ENCODE assay signal across 25 cellular contexts in the genomic region with DNA sequence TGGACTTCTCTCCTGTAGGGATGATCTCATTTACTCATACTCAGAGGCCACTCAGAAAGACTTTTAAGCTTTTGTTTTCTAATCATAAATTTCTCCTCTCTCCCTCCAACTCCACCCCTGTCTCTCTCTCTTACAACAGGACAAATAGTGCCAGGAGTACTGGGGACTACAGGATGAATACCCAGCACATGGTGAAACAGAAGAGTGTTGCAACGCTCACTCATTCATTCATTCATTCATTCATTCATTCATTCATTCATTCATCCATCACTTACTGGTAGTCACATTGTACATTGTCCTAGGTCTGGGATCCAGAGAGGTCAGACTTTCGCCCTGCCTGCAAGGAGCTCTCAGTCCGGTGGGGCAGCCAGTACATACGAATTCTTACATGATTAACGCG.
A peak's percentile ranks its signal among the peaks of the same experiment; 100 is the strongest.
DNase-seq lines count a peak whose midpoint lies in the region; ATAC-seq, FAIRE-seq and TF ChIP-seq lines count a peak whose summit lies in the region.
"Had no signal": no experiment of that assay in that cellular context is flagged by ENCODE, and none has a peak within 500 bp of the region (broad histone marks: within the 10 kb centered on the region; RNA-seq: fewer than 3 reads in every experiment).

No MANE protein-coding gene starts in this region.

- intact Hi-C loops in cardiac septum (cut with DNase I) (no loop called here), Calu3 (cut with micrococcal nuclease; ENCODE audit: unreplicated experiment) (no loop called here)

- H3K4me3 ChIP-seq in right atrium auricular region (no peak overlapping the region), H1 (ENCODE audit: extremely low read depth in 1 of 4, insufficient read depth in 2 of 4, low read depth in 3 of 4, low read length in 4 of 4) (no peak overlapping the region)
- H3K4me3 ChIP-seq: BLaER1, GM23248 had no signal

- CTCF ChIA-PET in H1 (lab: Charles Lee; ENCODE audit: partially characterized antibody) = interaction anchor here (0.7 to 2.2 kb wide), 8 partner anchors 8 to 142 kb away, joined by 3 to 11 read pairs (median 4); no protein-coding TSS in a partner anchor
- CTCF ChIA-PET in Calu3 (lab: Charles Lee) = no interaction called here

- 0 out of 2 replicates have a peak overlapping the region, but pooled peaks have one; percentile 96 for H2BK12ac ChIP-seq in H1 (ENCODE audit: low read depth, low read length)

- TF ChIP-seq EP300 in H1 (IDR thresholded peaks at IDR 0.05; ENCODE audit: borderline replicate concordance in 1 of 2, low read depth in 2 of 2, low read length in 2 of 2) = no peak

- no peak overlapping the region for H2BK5ac ChIP-seq in H1 (ENCODE audit: low read depth, low read length)

- POLR2A ChIA-PET in H1 (lab: Charles Lee; ENCODE audit: partially characterized antibody) = interaction anchor here (1.3 kb wide), 1 partner anchor 10 kb away, joined by 4 read pairs; no protein-coding TSS in a partner anchor

- H3K4me1 ChIP-seq in right atrium auricular region (no peaks in the 10 kb centered on the region), H1 (replicated peaks in 1 of 4; ENCODE audit: control insufficient read depth in 3 of 4, insufficient read depth in 4 of 4, low read length in 3 of 4) (peaks cover 5 to 22% (median 13%) of the 10 kb centered on the region in 4 experiments)
- H3K4me1 ChIP-seq: BLaER1 had no signal

- H3K18ac ChIP-seq in H1 (ENCODE audit: extremely low read depth, low read length) = no peak overlapping the region

- H3K27me3 ChIP-seq in right atrium auricular region = no peaks in the 10 kb centered on the region
- 0 out of 7 replicates have a peak, but pooled peaks cover 0 to 2% (median 0%) of the 10 kb centered on the region in 4 experiments for H3K27me3 ChIP-seq in H1 (replicated peaks in 1 of 4; ENCODE audit: control insufficient read depth in 3 of 4, extremely low read depth in 1 of 4, insufficient read depth in 3 of 4, low read length in 3 of 4)
- H3K27me3 ChIP-seq: BLaER1 had no signal

- no peak overlapping the region for H3K23ac ChIP-seq in H1 (ENCODE audit: insufficient read length)

- H3K27ac Mint-ChIP-seq in mesothelial cell of epicardium (peak overlapping the region; percentile 96), Calu3 (ENCODE audit: unreplicated experiment) (no peak overlapping the region)
- H3K27ac Mint-ChIP-seq: B cell; CD4-positive, CD25-positive, alpha-beta regulatory T cell; CD8-positive, alpha-beta T cell; HFFc6 had no signal

- no peak overlapping the region for H3K56ac ChIP-seq in H1 (replicated peaks; ENCODE audit: insufficient read length, low read depth, low read length)

- H3K23me2 ChIP-seq in H1 (ENCODE audit: low read depth, low read length) = no peaks in the 10 kb centered on the region

- H3K4me1 Mint-ChIP-seq in mesothelial cell of epicardium (peaks cover 41% of the 10 kb centered on the region), Calu3 (ENCODE audit: low read depth, unreplicated experiment) (peaks cover 13% of the 10 kb centered on the region)
- H3K4me1 Mint-ChIP-seq: B cell; CD4-positive, CD25-positive, alpha-beta regulatory T cell had no signal

- no peak overlapping the region for H2AFZ ChIP-seq in H1 (ENCODE audit: low read length)
- H2AFZ ChIP-seq: GM23248 had no signal

- TF ChIP-seq RAD21 in H1 (IDR thresholded peaks at IDR 0.05 in 1 of 2, conservative IDR thresholded peaks at IDR 0.05 in 1 of 2; ENCODE audit: low read depth in 2 of 2, low read length in 2 of 2) = no peak

- H4K20me1 ChIP-seq in H1 (replicated peaks in 1 of 2; ENCODE audit: control insufficient read depth in 1 of 2, insufficient read depth in 2 of 2, low read length in 2 of 2) = no peaks in the 10 kb centered on the region
- H4K20me1 ChIP-seq: BLaER1 had no signal

- 90% methylated on average over 6 of the region's 6 CpGs; no CpG with 5 or more reads in 1 of the 2 experiments for WGBS in H1 (ENCODE audit: extremely low coverage in 1 of 2, insufficient coverage in 1 of 2, insufficient read length in 1 of 2, insufficient replicate concordance in 2 of 2, low coverage in 1 of 2, low lambda C conversion rate in 2 of 2, missing lambda C conversion rate in 1 of 2), 2 experiments

- no peak overlapping the region for H4K5ac ChIP-seq in H1 (ENCODE audit: insufficient read length, low read depth, low read length)

- H3K36me3 Mint-ChIP-seq in mesothelial cell of epicardium (no peaks in the 10 kb centered on the region), Calu3 (ENCODE audit: insufficient read depth, unreplicated experiment) (no peaks in the 10 kb centered on the region)
- H3K36me3 Mint-ChIP-seq: CD4-positive, CD25-positive, alpha-beta regulatory T cell; CD8-positive, alpha-beta T cell had no signal

- H4K8ac ChIP-seq in H1 (ENCODE audit: extremely low read depth, insufficient read depth, low read length) = no peak overlapping the region

- H3K27ac ChIP-seq in right atrium auricular region = no peak overlapping the region
- no peak overlapping the region for H3K27ac ChIP-seq in H1 (ENCODE audit: low read depth, low read length)
- H3K27ac ChIP-seq: 22Rv1, BLaER1, C4-2B, GM23248 had no signal

- TF ChIP-seq CTCF in right atrium auricular region (IDR thresholded peaks at IDR 0.05) (no peak), H1 (IDR thresholded peaks at IDR 0.05; ENCODE audit: control extremely low read depth in 1 of 3, insufficient read depth in 1 of 3, low read depth in 1 of 3, low read length in 3 of 3) (no peak), mesothelial cell of epicardium (IDR thresholded peaks at IDR 0.05; ENCODE audit: unreplicated experiment) (no peak), Calu3 (IDR thresholded peaks at IDR 0.05; ENCODE audit: unreplicated experiment) (no peak)

- H3K9me3 Mint-ChIP-seq in mesothelial cell of epicardium (no peaks in the 10 kb centered on the region), Calu3 (ENCODE audit: low read depth, unreplicated experiment) (no peaks in the 10 kb centered on the region)
- H3K9me3 Mint-ChIP-seq: CD8-positive, alpha-beta T cell; H9; HFFc6 had no signal

- ATAC-seq in HG02642 (IDR thresholded peaks at IDR 0.05; ENCODE audit: poor library complexity, unreplicated experiment) = no peak
- ATAC-seq: CD8-positive, alpha-beta T cell; HCT116 had no signal

- H3K79me1 ChIP-seq in H1 (ENCODE audit: low read depth, low read length) = no peaks in the 10 kb centered on the region

- peak; percentile 5 for DNase-seq in cardiac septum (ENCODE audit: low spot score)
- DNase-seq in right atrium auricular region (ENCODE audit: low spot score) = no peak
- DNase-seq in H1 (ENCODE audit: low read depth in 1 of 2, low spot score in 2 of 2) = no peak
- no peak for DNase-seq in mesothelial cell of epicardium (ENCODE audit: low spot score in 2 of 2, unreplicated experiment in 2 of 2)
- no peak for DNase-seq in Calu3
- DNase-seq in putamen (ENCODE audit: low spot score) = no peak
- DNase-seq: Caco-2; CD4-positive, CD25-positive, alpha-beta regulatory T cell; CD8-positive, alpha-beta T cell; DMS 273 treated with DMSO at 0.1 percent for 48 hours; DMS53; DND-41; GM23248; H9; HFFc6 had no signal

- no peak for TF ChIP-seq POLR2A in H1 (IDR thresholded peaks at IDR 0.05; ENCODE audit: control extremely low read depth in 1 of 2, low read depth in 2 of 2, low read length in 2 of 2)

- no peak overlapping the region for H4K91ac ChIP-seq in H1 (replicated peaks; ENCODE audit: insufficient read length, low read length)

- H2AK5ac ChIP-seq in H1 (ENCODE audit: low read depth, low read length) = no peak overlapping the region

- H3K36me3 ChIP-seq in right atrium auricular region = no peaks in the 10 kb centered on the region
- no peaks in the 10 kb centered on the region; a peak in 1 of 8 replicates for H3K36me3 ChIP-seq in H1 (ENCODE audit: control insufficient read depth in 2 of 4, insufficient read depth in 4 of 4, low read length in 3 of 4)
- H3K36me3 ChIP-seq: BLaER1 had no signal

- H3K4ac ChIP-seq in H1 (replicated peaks; ENCODE audit: insufficient read length, low read depth, low read length) = no peak overlapping the region

- H3K14ac ChIP-seq in H1 (ENCODE audit: insufficient read length) = no peak overlapping the region

- no peak for FAIRE-seq in H1 (lab: Jason Lieb, UNC)
- FAIRE-seq: A204.1, D721Med, G401.6, GM19239 had no signal

- H2BK120ac ChIP-seq in H1 (replicated peaks; ENCODE audit: low read depth, low read length) = no peak overlapping the region

- no TSS peak for BruUV-seq in Calu3 (replicated peaks; lab: Mats Ljungman, UMichigan)

- H3K4me2 ChIP-seq in H1 (ENCODE audit: insufficient read depth in 1 of 2, low read depth in 2 of 2, low read length in 2 of 2) = no peak overlapping the region
- H3K4me2 ChIP-seq: BLaER1 had no signal

- H3K9me3 ChIP-seq in right atrium auricular region (no peaks in the 10 kb centered on the region), H1 (ENCODE audit: insufficient read depth in 2 of 2, low read depth in 1 of 2, low read length in 1 of 2) (no peaks in the 10 kb centered on the region)
- H3K9me3 ChIP-seq: BLaER1, Caco-2 had no signal

- H3K9ac ChIP-seq in H1 (replicated peaks in 1 of 4; ENCODE audit: extremely low read depth in 1 of 4, low read depth in 3 of 4, low read length in 3 of 4) = no peak overlapping the region
- H3K9ac ChIP-seq: BLaER1, GM23248 had no signal

- H2BK15ac ChIP-seq in H1 (ENCODE audit: low read length) = no peak overlapping the region

- no peaks in the 10 kb centered on the region for H3K79me2 ChIP-seq in H1 (ENCODE audit: control insufficient read depth in 1 of 2, insufficient read depth in 2 of 2, low read length in 2 of 2)

- H3K4me3 Mint-ChIP-seq in mesothelial cell of epicardium = no peak overlapping the region
- no peak overlapping the region for H3K4me3 Mint-ChIP-seq in Calu3 (ENCODE audit: low read depth, unreplicated experiment)
- H3K4me3 Mint-ChIP-seq: B cell; CD4-positive, CD25-positive, alpha-beta regulatory T cell; CD8-positive, alpha-beta T cell; H9; HFFc6 had no signal

- no peak overlapping the region for H2BK20ac ChIP-seq in H1 (ENCODE audit: low read length)

- H3K27me3 Mint-ChIP-seq in mesothelial cell of epicardium (ENCODE audit: low read depth) (no peaks in the 10 kb centered on the region), Calu3 (ENCODE audit: unreplicated experiment) (no peaks in the 10 kb centered on the region)

TF ChIP-seq in H1, 55 proteins besides CTCF, POLR2A, EP300 and RAD21 (continues in another document):
- TF ChIP-seq MAFK (IDR thresholded peaks at IDR 0.05; ENCODE audit: low read depth, low read length) (no peak), USF2 (IDR thresholded peaks at IDR 0.05; ENCODE audit: low read length) (no peak), EZH2 (IDR thresholded peaks at IDR 0.05; ENCODE audit: low read depth, low read length, severe bottlenecking) (no peak), JUN (IDR thresholded peaks at IDR 0.05; ENCODE audit: low read depth, low read length) (no peak), BACH1 (IDR thresholded peaks at IDR 0.05; ENCODE audit: low read length) (no peak), TAF1 (IDR thresholded peaks at IDR 0.05; ENCODE audit: low read depth, low read length) (no peak)
